Comparison of ENCODE assay signal across 1 cellular context in genomic region chr17:45172541-45173286, GRCh38.
A peak's percentile ranks its signal among the peaks of the same experiment; 100 is the strongest.
TF ChIP-seq lines count a peak whose summit lies in the region.

No MANE protein-coding gene starts in this region.

TF ChIP-seq in HepG2, 621 proteins besides CTCF, POLR2A, EP300 and RAD21 (continued from another document and continues in another):
- peak; percentile 30; the same call in 1 of the 2 replicates for TF ChIP-seq ZNF335 (CRISPR knock-in tag; IDR thresholded peaks at IDR 0.05)
- TF ChIP-seq LBX2 (CRISPR knock-in tag; IDR thresholded peaks at IDR 0.05; ENCODE audit: borderline replicate concordance): peak; percentile 66; the same call in 1 of the 2 replicates
- TF ChIP-seq ELF1 (CRISPR knock-in tag; IDR thresholded peaks at IDR 0.05): peak; percentile 84
- TF ChIP-seq PAWR (CRISPR knock-in tag; IDR thresholded peaks at IDR 0.05; ENCODE audit: borderline replicate concordance): 0 out of 2 replicates have a peak, but pooled peaks have one; percentile 64
- TF ChIP-seq ZMYM4 (CRISPR knock-in tag; IDR thresholded peaks at IDR 0.05): no peak; the same call in none of the 2 replicates
- TF ChIP-seq TGIF2 (CRISPR knock-in tag; IDR thresholded peaks at IDR 0.05): 0 out of 2 replicates have a peak, but pooled peaks have one; percentile 27
- TF ChIP-seq ZNF614 (CRISPR knock-in tag; IDR thresholded peaks at IDR 0.05; ENCODE audit: borderline replicate concordance): peak; percentile 80; the same call in 1 of the 2 replicates
- TF ChIP-seq PBX3 (CRISPR knock-in tag; IDR thresholded peaks at IDR 0.05; ENCODE audit: borderline replicate concordance): no peak
- peak; percentile 59 for TF ChIP-seq CREM (IDR thresholded peaks at IDR 0.05)
- no peak for TF ChIP-seq CREM (CRISPR knock-in tag; IDR thresholded peaks at IDR 0.05)
- peak; percentile 79 for TF ChIP-seq MTA1 (CRISPR knock-in tag; IDR thresholded peaks at IDR 0.05; ENCODE audit: borderline replicate concordance)
- TF ChIP-seq HBP1 (CRISPR knock-in tag; IDR thresholded peaks at IDR 0.05; ENCODE audit: low read depth): peak; percentile 29; the same call in 1 of the 2 replicates
- peak; percentile 98 for TF ChIP-seq PRPF4 (IDR thresholded peaks at IDR 0.05; ENCODE audit: low read depth, low read length, poor library complexity, severe bottlenecking)
- 0 out of 2 replicates have a peak, but pooled peaks have one; percentile 17 for TF ChIP-seq TFDP2 (CRISPR knock-in tag; IDR thresholded peaks at IDR 0.05)
- TF ChIP-seq ZNF724P (CRISPR knock-in tag; IDR thresholded peaks at IDR 0.05; ENCODE audit: borderline replicate concordance): peak; percentile 85
- peak; percentile 82 for TF ChIP-seq ZBTB7B (CRISPR knock-in tag; IDR thresholded peaks at IDR 0.05)
- peak; percentile 67; the same call in 1 of the 2 replicates for TF ChIP-seq ZBTB26 (CRISPR knock-in tag; IDR thresholded peaks at IDR 0.05; ENCODE audit: borderline replicate concordance)
- TF ChIP-seq NFAT5 (CRISPR knock-in tag; IDR thresholded peaks at IDR 0.05): no peak
- peak; percentile 15; the same call in 1 of the 2 replicates for TF ChIP-seq ESRRA (CRISPR knock-in tag; IDR thresholded peaks at IDR 0.05; ENCODE audit: low read depth)
- 0 out of 2 replicates have a peak, but pooled peaks have one; percentile 60 for TF ChIP-seq RCOR2 (CRISPR knock-in tag; IDR thresholded peaks at IDR 0.05)
- TF ChIP-seq HDAC2 (CRISPR knock-in tag; IDR thresholded peaks at IDR 0.05): peak; percentile 58; the same call in 1 of the 2 replicates
- TF ChIP-seq DPF2 (CRISPR knock-in tag; IDR thresholded peaks at IDR 0.05; ENCODE audit: borderline replicate concordance, low read depth): peak; percentile 43; the same call in 1 of the 2 replicates
- TF ChIP-seq CCDC6 (CRISPR knock-in tag; IDR thresholded peaks at IDR 0.05): peak; percentile 58; the same call in 1 of the 2 replicates
- TF ChIP-seq NR2F1 (CRISPR knock-in tag; IDR thresholded peaks at IDR 0.05): no peak
- TF ChIP-seq KDM2A (CRISPR knock-in tag; IDR thresholded peaks at IDR 0.05; ENCODE audit: borderline replicate concordance, low read depth): peak; percentile 84; the same call in 1 of the 2 replicates
- no peak; the same call in 1 of the 2 replicates for TF ChIP-seq HNF1A (IDR thresholded peaks at IDR 0.05; ENCODE audit: low read depth)
- peak; percentile 86 for TF ChIP-seq HNF1A (CRISPR knock-in tag; IDR thresholded peaks at IDR 0.05; ENCODE audit: borderline replicate concordance)
- peak; percentile 82 for TF ChIP-seq FOSL2 (CRISPR knock-in tag; IDR thresholded peaks at IDR 0.05)
- TF ChIP-seq ZNF567 (CRISPR knock-in tag; IDR thresholded peaks at IDR 0.05; ENCODE audit: borderline replicate concordance): no peak
- TF ChIP-seq PITX1 (CRISPR knock-in tag; IDR thresholded peaks at IDR 0.05): peak; percentile 82
- peak; percentile 52; the same call in 1 of the 2 replicates for TF ChIP-seq ZNF503 (CRISPR knock-in tag; IDR thresholded peaks at IDR 0.05)
- TF ChIP-seq ZNF639 (CRISPR knock-in tag; conservative IDR thresholded peaks at IDR 0.05): 0 out of 2 replicates have a peak, but pooled peaks have one; percentile 53
- TF ChIP-seq ZNF746 (CRISPR knock-in tag; IDR thresholded peaks at IDR 0.05): peak; percentile 98
- peak; percentile 98 for TF ChIP-seq HIC2 (CRISPR knock-in tag; IDR thresholded peaks at IDR 0.05; ENCODE audit: low read depth)
- TF ChIP-seq ZNF468 (CRISPR knock-in tag; IDR thresholded peaks at IDR 0.05): no peak
- TF ChIP-seq ZSCAN25 (CRISPR knock-in tag; IDR thresholded peaks at IDR 0.05): peak; percentile 94
- peak; percentile 72; the same call in 1 of the 2 replicates for TF ChIP-seq HNF4G (IDR thresholded peaks at IDR 0.05; ENCODE audit: borderline replicate concordance, low read depth, low read length)
- TF ChIP-seq HNF4G (CRISPR knock-in tag; IDR thresholded peaks at IDR 0.05; ENCODE audit: borderline replicate concordance, low read depth): no peak
